Comparison of ENCODE assay signal across 8 cellular contexts in genomic region chr13:93226065-93226622, GRCh38. TPM values are rescaled to one million over a fixed set of nuclear protein-coding genes. Genes with fewer than 3 reads are reported as not detected.
DNase-seq lines count a peak whose midpoint lies in the region; ATAC-seq, FAIRE-seq and TF ChIP-seq lines count a peak whose summit lies in the region.
"Had no signal": no experiment of that assay in that cellular context is flagged by ENCODE, and none has a peak within 500 bp of the region (broad histone marks: within the 10 kb centered on the region; RNA-seq: fewer than 3 reads in every experiment).

No MANE protein-coding gene starts in this region.

- CTCF ChIA-PET in IMR-90 (lab: Yijun Ruan, JAX): interaction anchor here (0.5 to 1.2 kb wide), 3 partner anchors 109 to 510 kb away, joined by 3 to 6 read pairs (median 3); no protein-coding TSS in a partner anchor

- no peaks in the 10 kb centered on the region for H3K36me3 ChIP-seq in IMR-90 (ENCODE audit: control insufficient read depth, insufficient read depth, low read length)
- H3K36me3 ChIP-seq in kidney (ENCODE audit: control insufficient read depth in 1 of 2, insufficient read depth in 2 of 2, low read length in 2 of 2): no peaks in the 10 kb centered on the region
- H3K36me3 ChIP-seq in stomach smooth muscle (ENCODE audit: control insufficient read depth in 2 of 2, insufficient read depth in 2 of 2, low read length in 2 of 2): no peaks in the 10 kb centered on the region

- peak overlapping the region; percentile 74 for H3K4ac ChIP-seq in IMR-90 (ENCODE audit: low read depth, low read length)

- H2AK5ac ChIP-seq in IMR-90 (ENCODE audit: low read depth, low read length): peak overlapping the region; percentile 82

- DNase-seq in IMR-90 (no peak), astrocyte of the spinal cord (ENCODE audit: low read depth, low spot score) (no peak), kidney (no peak), erythroblast (lab: John Stamatoyannopoulos, UW) (no peak), NCI-H1694 treated with DMSO at 0.1 percent for 48 hours (lab: John Stamatoyannopoulos, UW) (no peak)

- 0 out of 2 replicates have a peak, but pooled peaks cover 2% of the 10 kb centered on the region for H3K4me1 ChIP-seq in IMR-90 (ENCODE audit: control insufficient read depth, insufficient read depth, low read length)
- peaks cover 0 to 2% of the 10 kb centered on the region in 2 donors for H3K4me1 ChIP-seq in kidney (ENCODE audit: control insufficient read depth in 1 of 2, insufficient read depth in 1 of 2, low read depth in 1 of 2, low read length in 2 of 2)
- peaks cover 8% of the 10 kb centered on the region for H3K4me1 ChIP-seq in stomach smooth muscle (ENCODE audit: control insufficient read depth, insufficient read depth, low read length)

- H3K56ac ChIP-seq in IMR-90 (ENCODE audit: extremely low read depth, insufficient read depth, low read length): no peak overlapping the region

- dilution Hi-C loops in IMR-90 (cut with HindIII; ENCODE audit: low sequenced_read_pairs, unreplicated experiment): no loop called here

- TF ChIP-seq POLR2A in IMR-90 (IDR thresholded peaks at IDR 0.05; ENCODE audit: low read depth, low read length): no peak
- no peak for TF ChIP-seq POLR2A in erythroblast (IDR thresholded peaks at IDR 0.05; ENCODE audit: low read length)

- H3K4me3 ChIP-seq in IMR-90 (ENCODE audit: insufficient read depth, low read depth, low read length) (peak overlapping the region; percentile 50), astrocyte of the spinal cord (ENCODE audit: low read depth, low read length) (peak overlapping the region; percentile 83), kidney (ENCODE audit: low read length in 2 of 2) (peak overlapping the region; percentile 64 to 89), stomach smooth muscle (ENCODE audit: low read length in 2 of 2) (peak overlapping the region; percentile 83 to 86)

- peak overlapping the region; percentile 3 to 58; a peak in 3 of 4 replicates for H4K8ac ChIP-seq in IMR-90 (ENCODE audit: low read depth in 2 of 2, low read length in 2 of 2)

- peak overlapping the region; percentile 95; the same call in 1 of the 3 replicates for H2BK15ac ChIP-seq in IMR-90 (ENCODE audit: low read depth, low read length)

- peak overlapping the region; percentile 57 for H2BK20ac ChIP-seq in IMR-90 (ENCODE audit: low read depth, low read length)

- H2AFZ ChIP-seq in IMR-90 (replicated peaks; ENCODE audit: low read length, poor library complexity): no peak overlapping the region

- no peak for FAIRE-seq in kidney (lab: Jason Lieb, UNC)

- H3K27ac ChIP-seq in IMR-90 (ENCODE audit: insufficient read depth, low read length) (peak overlapping the region; percentile 75; the same call in 1 of the 2 replicates), kidney (ENCODE audit: low read depth in 2 of 2, low read length in 2 of 2) (no peak overlapping the region), stomach smooth muscle (ENCODE audit: low read length) (peak overlapping the region; percentile 49)

- H2BK120ac ChIP-seq in IMR-90 (ENCODE audit: low read depth, low read length): peak overlapping the region; percentile 88

- H4K5ac ChIP-seq in IMR-90 (ENCODE audit: low read depth, low read length): peak overlapping the region; percentile 66

- H3K9me3 ChIP-seq in IMR-90 (ENCODE audit: control insufficient read depth, insufficient read depth, low read length): no peaks in the 10 kb centered on the region
- no peaks in the 10 kb centered on the region for H3K9me3 ChIP-seq in kidney (ENCODE audit: control insufficient read depth in 1 of 2, low read length in 2 of 2)
- H3K9me3 ChIP-seq in stomach smooth muscle (ENCODE audit: control insufficient read depth in 2 of 2, low read length in 2 of 2): no peaks in the 10 kb centered on the region

- TF ChIP-seq RAD21 in IMR-90 (IDR thresholded peaks at IDR 0.05; ENCODE audit: low read length): no peak

- H2AK9ac ChIP-seq in IMR-90 (replicated peaks; ENCODE audit: low read depth, low read length, poor library complexity): no peak overlapping the region

- BruUV-seq in IMR-90 (replicated peaks; lab: Mats Ljungman, UMichigan): no TSS peak

- 0 out of 2 replicates have a peak overlapping the region, but pooled peaks have one; percentile 58 for H3K18ac ChIP-seq in IMR-90 (ENCODE audit: low read depth, low read length)

- no CpG with 5 or more reads among the region's 5 CpGs for WGBS in IMR-90 (ENCODE audit: extremely low coverage in 2 of 2, insufficient read length in 1 of 2), 2 experiments

- peak overlapping the region; percentile 37 for H3K9ac ChIP-seq in IMR-90 (ENCODE audit: low read depth, low read length)
- peak overlapping the region in 1 of 2 donors; percentile 66 for H3K9ac ChIP-seq in kidney (ENCODE audit: low read length in 2 of 2)
- peak overlapping the region; percentile 58 to 90 for H3K9ac ChIP-seq in stomach smooth muscle (ENCODE audit: low read length in 2 of 2)

- H3K79me1 ChIP-seq in IMR-90 (ENCODE audit: low read depth in 1 of 2, low read length in 2 of 2): peaks cover 0 to 3% of the 10 kb centered on the region in 2 experiments; a peak in 1 of 4 replicates

- no peak for TF ChIP-seq CTCF in IMR-90 (conservative IDR thresholded peaks at IDR 0.05; ENCODE audit: low read depth, low read length)
- TF ChIP-seq CTCF in astrocyte of the spinal cord (IDR thresholded peaks at IDR 0.05; ENCODE audit: low read depth, low read length): no peak
- TF ChIP-seq CTCF in kidney (IDR thresholded peaks at IDR 0.05; ENCODE audit: borderline replicate concordance, extremely low read depth, insufficient read depth): no peak

- intact Hi-C loops in IMR-90 (cut with micrococcal nuclease) (loop anchor here (1.0 to 10.0 kb wide), 11 partner anchors 261 to 1039 kb away; no protein-coding TSS in a partner anchor), kidney (cut with DNase I) (no loop called here)

- peak overlapping the region; percentile 80 for H2BK5ac ChIP-seq in IMR-90 (ENCODE audit: low read depth, low read length, poor library complexity, severe bottlenecking)

- in situ Hi-C loops in IMR-90 (cut with MboI; ENCODE audit: low sequenced_read_pairs) (loop anchor here (10.0 to 25.0 kb wide), 3 partner anchors 511 to 1386 kb away; partner anchors contain the start of gene GPR180), astrocyte of the spinal cord (cut with HindIII; ENCODE audit: low sequenced_read_pairs) (no loop called here)

- H4K91ac ChIP-seq in IMR-90 (ENCODE audit: insufficient read depth, low read depth, low read length): 0 out of 2 replicates have a peak overlapping the region, but pooled peaks have one; percentile 48

- no peaks in the 10 kb centered on the region for H3K27me3 ChIP-seq in IMR-90 (ENCODE audit: control insufficient read depth, insufficient read depth, low read length)
- H3K27me3 ChIP-seq in stomach smooth muscle (ENCODE audit: control insufficient read depth in 1 of 2, insufficient read depth in 2 of 2, low read length in 2 of 2): peaks cover 0 to 2% of the 10 kb centered on the region in 2 donors

- ATAC-seq in IMR-90 (ENCODE audit: low read depth) (no peak; the same call in 1 of the 2 replicates), GM21423 (IDR thresholded peaks at IDR 0.05; ENCODE audit: unreplicated experiment) (no peak)
- ATAC-seq: stimulated activated effector memory CD8-positive, alpha-beta T cell treated with anti-CD3 and anti-CD28 coated beads, Interleukin-12 subunit alpha, Interleukin-12 subunit beta, amount 100 ng/mL, for 72 hours had no signal

- peak overlapping the region; percentile 44 for H3K4me2 ChIP-seq in IMR-90 (ENCODE audit: low read depth, low read length)

- peak overlapping the region; percentile 83 for H3K23ac ChIP-seq in IMR-90 (ENCODE audit: low read depth, low read length)

- H4K20me1 ChIP-seq in IMR-90 (ENCODE audit: insufficient read depth, low read length): no peaks in the 10 kb centered on the region

- H3K14ac ChIP-seq in IMR-90 (replicated peaks; ENCODE audit: low read depth, low read length): peak overlapping the region; percentile 76; the same call in 1 of the 2 replicates

- H3K9me1 ChIP-seq in IMR-90 (ENCODE audit: insufficient read depth, low read length): no peaks in the 10 kb centered on the region; the same call in 1 of the 2 replicates

- POLR2A ChIA-PET in IMR-90 (lab: Charles Lee; ENCODE audit: unreplicated experiment): interaction anchor here (0.8 kb wide), 1 partner anchor 52 kb away, joined by 4 read pairs; no protein-coding TSS in a partner anchor

TF ChIP-seq in IMR-90, 13 proteins besides CTCF, POLR2A, EP300 and RAD21 (continues in another document):
- TF ChIP-seq BHLHE40 (IDR thresholded peaks at IDR 0.05; ENCODE audit: low read depth, low read length) (no peak), MAFK (IDR thresholded peaks at IDR 0.05; ENCODE audit: low read depth, low read length) (no peak), CEBPB (IDR thresholded peaks at IDR 0.05; ENCODE audit: low read depth, low read length) (no peak), NFE2L2 (IDR thresholded peaks at IDR 0.05; ENCODE audit: low read depth, low read length) (no peak), FOS (IDR thresholded peaks at IDR 0.05; ENCODE audit: low read depth, low read length) (no peak), MXI1 (IDR thresholded peaks at IDR 0.05; ENCODE audit: borderline replicate concordance, low read depth, low read length) (no peak), RFX5 (IDR thresholded peaks at IDR 0.05; ENCODE audit: low read depth, low read length) (no peak), MAZ (IDR thresholded peaks at IDR 0.05; ENCODE audit: borderline replicate concordance, low read depth, low read length) (no peak), RCOR1 (IDR thresholded peaks at IDR 0.05; ENCODE audit: insufficient replicate concordance, low read length) (no peak), USF2 (IDR thresholded peaks at IDR 0.05; ENCODE audit: low read depth, low read length) (no peak), SMC3 (IDR thresholded peaks at IDR 0.05; ENCODE audit: low read depth, low read length) (no peak), CHD1 (IDR thresholded peaks at IDR 0.05; ENCODE audit: low read depth, low read length) (no peak)

RNA-seq across cellular contexts. Expression of gene GPC6, which starts 0.5 kb away (rescaled TPM):
- total RNA-seq in IMR-90 (2012; rRNA removed) (31.4 and 39.4 TPM in 2 replicates), kidney (15.5 TPM)
- polyA plus RNA-seq in IMR-90 (2012; rRNA removed) (14.3 and 14.9 TPM in 2 replicates), kidney (ENCODE audit: insufficient read depth, low read depth, low replicate concordance) (6.2 TPM)
- 4.9 and 11.6 TPM in 2 replicates for polyA plus RNA-seq in IMR-90 (2012; cell fraction: cytosol; rRNA removed)
- polyA plus RNA-seq in IMR-90 (2012; cell fraction: nucleus; rRNA removed; ENCODE audit: low replicate concordance): 4.4 and 7.9 TPM in 2 replicates

Comparison
In these comparisons a context has a peak if more than half of its experiments do, and no peak if none do; other contexts are left out.
1. H3K27ac ChIP-seq: peak in IMR-90 (single experiment) and stomach smooth muscle (single experiment); none in kidney (0 of 2).
2. Peak in every context shown above with its lines, with median percentiles within 50 percentile points of each other: H3K4me3 ChIP-seq.